In genomic region chr9:117034862-117035261, GRCh38 we compare ENCODE assay signal across 13 cellular contexts.
A peak's percentile ranks its signal among the peaks of the same experiment; 100 is the strongest.
DNase-seq lines count a peak whose midpoint lies in the region; ATAC-seq, FAIRE-seq and TF ChIP-seq lines count a peak whose summit lies in the region.
"Had no signal": no experiment of that assay in that cellular context is flagged by ENCODE, and none has a peak within 500 bp of the region (broad histone marks: within the 10 kb centered on the region; RNA-seq: fewer than 3 reads in every experiment).

No MANE protein-coding gene starts in this region.

- H3K27ac Mint-ChIP-seq in Calu3 (ENCODE audit: unreplicated experiment): no peak overlapping the region
- H3K27ac Mint-ChIP-seq: CD4-positive, alpha-beta memory T cell; mesothelial cell of epicardium had no signal

- no peak for TF ChIP-seq POLR2A in GM12892 (IDR thresholded peaks at IDR 0.05; ENCODE audit: low read depth, low read length)

- FAIRE-seq in GM12892 (lab: Jason Lieb, UNC): peak; percentile 17

- no peak for ATAC-seq in GM21717 (IDR thresholded peaks at IDR 0.05; ENCODE audit: unreplicated experiment)
- ATAC-seq: heart right ventricle had no signal

- in situ Hi-C loops in astrocyte of the cerebellum (cut with HindIII; ENCODE audit: low sequenced_read_pairs): no loop called here

- BruUV-seq in Calu3 (replicated peaks; lab: Mats Ljungman, UMichigan): no TSS peak

- H3K4me1 Mint-ChIP-seq in Calu3 (ENCODE audit: low read depth, unreplicated experiment): no peaks in the 10 kb centered on the region
- H3K4me1 Mint-ChIP-seq: CD4-positive, alpha-beta memory T cell; mesothelial cell of epicardium had no signal

- TF ChIP-seq CTCF in astrocyte of the cerebellum (IDR thresholded peaks at IDR 0.05; ENCODE audit: low read depth, low read length, missing control alignments) (no peak), Calu3 (IDR thresholded peaks at IDR 0.05; ENCODE audit: unreplicated experiment) (no peak)

- no peak for DNase-seq in GM12892 (ENCODE audit: insufficient read length)
- DNase-seq in LHCN-M2 (ENCODE audit: low read depth): peak; percentile 4
- peak; percentile 2 for DNase-seq in astrocyte of the cerebellum (ENCODE audit: low read depth)
- peak; percentile 46 for DNase-seq in kidney tubule cell (ENCODE audit: low spot score)
- DNase-seq in KG1 (lab: John Stamatoyannopoulos, UW): no peak
- no peak for DNase-seq in Calu3
- DNase-seq in NCI-H345 (lab: John Stamatoyannopoulos, UW): no peak
- DNase-seq: amniotic stem cell; CD4-positive, alpha-beta memory T cell; heart right ventricle; NCI-H1436 had no signal

- no peak overlapping the region for H3K4me3 ChIP-seq in astrocyte of the cerebellum (ENCODE audit: low read depth, low read length)
- H3K4me3 ChIP-seq: heart right ventricle had no signal

- H3K27me3 Mint-ChIP-seq in Calu3 (ENCODE audit: unreplicated experiment): no peaks in the 10 kb centered on the region
- H3K27me3 Mint-ChIP-seq: CD4-positive, alpha-beta memory T cell had no signal

- no peaks in the 10 kb centered on the region for H3K36me3 Mint-ChIP-seq in Calu3 (ENCODE audit: insufficient read depth, unreplicated experiment)
- H3K36me3 Mint-ChIP-seq: CD4-positive, alpha-beta memory T cell; mesothelial cell of epicardium had no signal

- intact Hi-C loops in Calu3 (cut with micrococcal nuclease; ENCODE audit: unreplicated experiment): no loop called here

- CTCF ChIA-PET in Calu3 (lab: Charles Lee): no interaction called here

- no peak overlapping the region for H3K4me3 Mint-ChIP-seq in Calu3 (ENCODE audit: low read depth, unreplicated experiment)
- H3K4me3 Mint-ChIP-seq: CD4-positive, alpha-beta memory T cell; mesothelial cell of epicardium had no signal

- peaks cover 3% of the 10 kb centered on the region for H3K9me3 Mint-ChIP-seq in Calu3 (ENCODE audit: low read depth, unreplicated experiment)
- H3K9me3 Mint-ChIP-seq: mesothelial cell of epicardium had no signal

Comparison
In these comparisons a context has a peak if more than half of its experiments do, and no peak if none do; other contexts are left out.
1. DNase-seq: peak in LHCN-M2 (single experiment), astrocyte of the cerebellum (single experiment) and kidney tubule cell (single experiment); none in GM12892 (single experiment), KG1 (single experiment), Calu3 (single experiment) and NCI-H345 (single experiment).